ENCODE assay signal across 19 cellular contexts in the genomic region with DNA sequence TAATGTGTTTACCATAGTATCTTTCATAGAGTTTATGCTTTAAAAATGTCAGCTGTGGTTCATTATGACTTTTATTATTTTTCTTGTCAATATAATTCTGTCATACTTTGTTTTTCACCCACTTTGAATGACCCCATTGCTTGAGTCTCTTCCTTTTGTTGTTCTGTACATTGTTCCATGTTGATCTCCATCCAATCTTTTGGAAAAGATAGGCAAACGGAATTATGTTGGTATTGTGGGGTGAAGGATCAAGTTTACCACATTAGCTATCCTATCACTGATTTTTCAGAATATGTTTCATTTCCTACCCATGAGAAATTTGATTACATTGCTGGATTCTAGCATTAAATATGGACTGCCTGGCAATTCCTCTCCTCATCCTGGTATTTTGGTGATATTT.
"Had no signal": no experiment of that assay in that cellular context is flagged by ENCODE, and none has a peak within 500 bp of the region (broad histone marks: within the 10 kb centered on the region; RNA-seq: fewer than 3 reads in every experiment).

No MANE protein-coding gene starts in this region.

- H3K4me3 Mint-ChIP-seq: activated CD4-positive, alpha-beta memory T cell treated with anti-CD3 and anti-CD28 coated beads for 36 hours; activated CD4-positive, alpha-beta T cell treated with anti-CD3 and anti-CD28 coated beads for 36 hours; activated naive CD4-positive, alpha-beta T cell treated with anti-CD3 and anti-CD28 coated beads for 36 hours; neural crest cell; stimulated activated effector memory CD8-positive, alpha-beta T cell treated with anti-CD3 and anti-CD28 coated beads, Interleukin-12 subunit alpha, Interleukin-12 subunit beta, amount 100 ng/mL, for 72 hours; WTC11 had no signal

- H3K36me3 Mint-ChIP-seq: activated CD4-positive, alpha-beta memory T cell treated with anti-CD3 and anti-CD28 coated beads for 36 hours; WTC11 had no signal

- H3K9me3 Mint-ChIP-seq: activated CD4-positive, alpha-beta memory T cell treated with anti-CD3 and anti-CD28 coated beads for 36 hours; activated naive CD4-positive, alpha-beta T cell treated with anti-CD3 and anti-CD28 coated beads for 36 hours; neural crest cell; stimulated activated effector memory CD8-positive, alpha-beta T cell treated with anti-CD3 and anti-CD28 coated beads, Interleukin-12 subunit alpha, Interleukin-12 subunit beta, amount 100 ng/mL, for 72 hours; WTC11 had no signal

- H3K27ac ChIP-seq: brain microvascular endothelial cell, left lung, SK-N-MC had no signal

- H3K4me3 ChIP-seq: colonic mucosa, heart left ventricle, left lung, SK-N-MC, stomach had no signal

- H3K27ac Mint-ChIP-seq: activated CD4-positive, alpha-beta T cell treated with anti-CD3 and anti-CD28 coated beads for 36 hours; activated naive CD4-positive, alpha-beta T cell treated with anti-CD3 and anti-CD28 coated beads for 36 hours; stimulated activated effector memory CD8-positive, alpha-beta T cell treated with anti-CD3 and anti-CD28 coated beads, Interleukin-12 subunit alpha, Interleukin-12 subunit beta, amount 100 ng/mL, for 72 hours had no signal

- ATAC-seq: activated CD4-positive, alpha-beta T cell treated with anti-CD3 and anti-CD28 coated beads for 36 hours; left lung; stimulated activated effector memory CD8-positive, alpha-beta T cell treated with anti-CD3 and anti-CD28 coated beads, Interleukin-12 subunit alpha, Interleukin-12 subunit beta, amount 100 ng/mL, for 72 hours; WTC11 had no signal

- H3K4me1 ChIP-seq: colonic mucosa, left lung had no signal

- H3K27me3 ChIP-seq: brain microvascular endothelial cell, colonic mucosa, heart left ventricle, left lung, stomach had no signal

- H3K36me3 ChIP-seq: brain microvascular endothelial cell, colonic mucosa, heart left ventricle, left lung, stomach had no signal

- H3K9me3 ChIP-seq: colonic mucosa, heart left ventricle, left lung, stomach had no signal

- DNase-seq: activated CD4-positive, alpha-beta memory T cell treated with anti-CD3 and anti-CD28 coated beads for 36 hours; activated CD4-positive, alpha-beta T cell treated with anti-CD3 and anti-CD28 coated beads for 36 hours; activated naive CD4-positive, alpha-beta T cell treated with anti-CD3 and anti-CD28 coated beads for 36 hours; activated T-cell treated with anti-CD3 and anti-CD28 coated beads for 4 hours; brain microvascular endothelial cell; central memory CD4-positive, alpha-beta T cell; colonic mucosa; effector CD8-positive, alpha-beta T cell; foreskin melanocyte; left lung; mammary epithelial cell; small intestine; stimulated activated CD4-positive, alpha-beta T cell treated with anti-CD3 and anti-CD28 coated beads, Interleukin-4, amount 100 ng/mL, for 1 hour; stomach had no signal
